In the genomic region with DNA sequence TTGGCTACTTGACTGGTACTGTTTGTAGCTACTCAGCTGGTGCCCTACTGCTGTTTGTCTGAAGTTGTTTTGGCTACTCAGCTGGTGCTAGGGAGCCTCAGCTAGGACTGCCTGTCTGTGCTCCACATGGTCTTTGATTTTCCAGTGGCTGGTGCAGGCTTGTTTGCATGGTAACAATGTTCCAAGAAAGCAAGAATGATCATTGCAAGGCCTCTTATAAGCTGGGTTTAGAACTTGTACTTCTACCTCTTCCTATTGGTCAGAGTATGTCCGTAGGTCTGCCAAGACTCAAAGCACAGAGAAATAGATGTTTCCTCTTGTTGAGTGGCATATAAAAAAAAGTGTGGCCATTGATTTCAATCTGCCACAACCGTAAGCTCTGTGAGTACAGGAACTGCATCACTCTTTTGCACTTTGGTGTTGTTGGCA, we compare ENCODE assay signal across 12 cellular contexts. TPM values are rescaled to one million over a fixed set of nuclear protein-coding genes. Genes with fewer than 3 reads are reported as not detected.
A peak's percentile ranks its signal among the peaks of the same experiment; 100 is the strongest.
DNase-seq lines count a peak whose midpoint lies in the region; ATAC-seq and TF ChIP-seq lines count a peak whose summit lies in the region.
"Had no signal": no experiment of that assay in that cellular context is flagged by ENCODE, and none has a peak within 500 bp of the region (broad histone marks: within the 10 kb centered on the region; RNA-seq: fewer than 3 reads in every experiment).

No MANE protein-coding gene starts in this region.

- CTCF ChIA-PET in CD4-positive, alpha-beta T cell (lab: Charles Lee) = no interaction called here

- H3K27ac ChIP-seq in CD4-positive, alpha-beta T cell (ENCODE audit: low read depth, low read length) = no peak overlapping the region
- no peak overlapping the region for H3K27ac ChIP-seq in SJCRH30
- H3K27ac ChIP-seq: gastrocnemius medialis, SJSA1 had no signal

- peaks cover 11% of the 10 kb centered on the region for H3K9me3 ChIP-seq in CD4-positive, alpha-beta T cell (ENCODE audit: control insufficient read depth, low read length)
- H3K9me3 ChIP-seq in SJCRH30 (replicated peaks) = peaks cover 12% of the 10 kb centered on the region
- H3K9me3 ChIP-seq: gastrocnemius medialis, SJSA1 had no signal

- intact Hi-C loops in CD4-positive, alpha-beta T cell (cut with DNase I, micrococcal nuclease) = loop anchor here in 1 of 2 experiments (1.0 to 2.0 kb wide), 2 partner anchors 15 to 16 kb away; no protein-coding TSS in a partner anchor

- H3K36me3 Mint-ChIP-seq in CD4-positive, alpha-beta T cell (ENCODE audit: low read depth) = peaks cover 36% of the 10 kb centered on the region
- peaks cover 47% of the 10 kb centered on the region for H3K36me3 Mint-ChIP-seq in activated naive CD8-positive, alpha-beta T cell treated with anti-CD3 and anti-CD28 coated beads, Interleukin-2, amount 50 U/mL, for 24 hours (ENCODE audit: low read depth)

- H3K27ac Mint-ChIP-seq in CD4-positive, alpha-beta T cell = peak overlapping the region; percentile 80
- peak overlapping the region; percentile 80 for H3K27ac Mint-ChIP-seq in activated naive CD8-positive, alpha-beta T cell treated with anti-CD3 and anti-CD28 coated beads, Interleukin-2, amount 50 U/mL, for 24 hours

- peaks cover 5% of the 10 kb centered on the region for H3K36me3 ChIP-seq in SJCRH30
- H3K36me3 ChIP-seq: SJSA1 had no signal

- peaks cover 9% of the 10 kb centered on the region for H3K9me3 Mint-ChIP-seq in CD4-positive, alpha-beta T cell
- H3K9me3 Mint-ChIP-seq in activated naive CD8-positive, alpha-beta T cell treated with anti-CD3 and anti-CD28 coated beads, Interleukin-2, amount 50 U/mL, for 24 hours = peaks cover 11% of the 10 kb centered on the region

- DNase-seq in CD4-positive, alpha-beta T cell = peak in 3 of 10 experiments; percentile 2 to 20 (median 19)
- no peak for DNase-seq in activated naive CD8-positive, alpha-beta T cell treated with anti-CD3 and anti-CD28 coated beads, Interleukin-2, amount 50 U/mL, for 24 hours
- DNase-seq in medulla oblongata (ENCODE audit: extremely low spot score) (peak; percentile 49), DMS153 treated with DMSO at 0.1 percent for 48 hours (lab: John Stamatoyannopoulos, UW; ENCODE audit: unreplicated experiment) (no peak), SJCRH30 (no peak)
- DNase-seq in activated effector memory CD4-positive, alpha-beta T cell treated with anti-CD3 and anti-CD28 coated beads, Interleukin-2, amount 50 U/mL, for 16 hours = no peak
- DNase-seq: DMS153, gastrocnemius medialis, NCI-H510A had no signal

- H3K27me3 ChIP-seq in CD4-positive, alpha-beta T cell (ENCODE audit: control insufficient read depth, insufficient read depth, low read length) = no peaks in the 10 kb centered on the region
- no peaks in the 10 kb centered on the region for H3K27me3 ChIP-seq in SJCRH30
- H3K27me3 ChIP-seq: gastrocnemius medialis, SJSA1 had no signal

- H3K4me3 ChIP-seq in SJCRH30 = no peak overlapping the region
- H3K4me3 ChIP-seq: gastrocnemius medialis, SJSA1 had no signal

- peak overlapping the region; percentile 43 for H3K4me3 Mint-ChIP-seq in CD4-positive, alpha-beta T cell
- H3K4me3 Mint-ChIP-seq in activated naive CD8-positive, alpha-beta T cell treated with anti-CD3 and anti-CD28 coated beads, Interleukin-2, amount 50 U/mL, for 24 hours = peak overlapping the region; percentile 25

- H3K4me1 ChIP-seq in SJCRH30 = no peaks in the 10 kb centered on the region; the same call in 1 of the 2 replicates
- H3K4me1 ChIP-seq: SJSA1 had no signal

- H3K27me3 Mint-ChIP-seq in CD4-positive, alpha-beta T cell = no peaks in the 10 kb centered on the region
- no peaks in the 10 kb centered on the region for H3K27me3 Mint-ChIP-seq in activated naive CD8-positive, alpha-beta T cell treated with anti-CD3 and anti-CD28 coated beads, Interleukin-2, amount 50 U/mL, for 24 hours

- POLR2A ChIA-PET in CD4-positive, alpha-beta T cell (lab: Charles Lee) = interaction anchor here (0.7 to 1.4 kb wide), 5 partner anchors 10 to 309 kb away, joined by 3 to 5 read pairs (median 4); partner anchors contain the start of gene UBE2D3

- ATAC-seq in CD4-positive, alpha-beta T cell (ENCODE audit: poor library complexity) = peak; percentile 83
- ATAC-seq in HG03354 (IDR thresholded peaks at IDR 0.05; ENCODE audit: poor library complexity, severe bottlenecking, unreplicated experiment) (peak; percentile 55), GM21526 (IDR thresholded peaks at IDR 0.05; ENCODE audit: low FRiP score, unreplicated experiment) (no peak)
- peak; percentile 33 for ATAC-seq in activated naive CD8-positive, alpha-beta T cell treated with anti-CD3 and anti-CD28 coated beads, Interleukin-2, amount 50 U/mL, for 24 hours
- ATAC-seq: gastrocnemius medialis had no signal

- no peak for TF ChIP-seq CTCF in CD4-positive, alpha-beta T cell (IDR thresholded peaks at IDR 0.05)

- H3K4me1 Mint-ChIP-seq in CD4-positive, alpha-beta T cell (ENCODE audit: low read depth) = peaks cover 84% of the 10 kb centered on the region
- peaks cover 88% of the 10 kb centered on the region for H3K4me1 Mint-ChIP-seq in activated naive CD8-positive, alpha-beta T cell treated with anti-CD3 and anti-CD28 coated beads, Interleukin-2, amount 50 U/mL, for 24 hours

RNA-seq across cellular contexts. Expression of gene NFKB1, which starts 17.6 kb away (rescaled TPM):
- 100 to 1,000 TPM; 134 TPM for total RNA-seq in CD4-positive, alpha-beta T cell
- 33.6 and 34.2 TPM in 2 replicates for total RNA-seq in SJCRH30 (2014; rRNA removed; shearing (Covaris generic))
